In the genomic region with DNA sequence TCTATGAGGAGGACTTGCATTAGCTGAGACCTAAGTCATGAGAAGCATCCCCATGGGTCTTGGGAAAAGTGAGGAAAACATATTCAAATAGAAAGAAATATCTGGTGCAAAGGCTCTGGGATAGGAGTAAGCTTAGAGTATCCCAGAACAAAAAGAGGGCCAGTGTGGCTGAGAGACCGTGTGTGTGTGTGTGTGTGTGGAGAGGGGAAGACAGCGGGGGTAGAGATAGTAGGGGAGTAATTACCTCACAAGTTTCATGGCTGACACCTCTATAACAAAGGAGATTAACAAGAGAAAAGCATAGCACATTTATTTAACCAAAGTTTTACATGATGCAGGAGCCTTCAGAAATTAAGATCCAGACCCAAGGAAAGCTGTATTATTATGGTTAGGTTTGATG, we compare ENCODE assay signal across 19 cellular contexts.
DNase-seq lines count a peak whose midpoint lies in the region; ATAC-seq and TF ChIP-seq lines count a peak whose summit lies in the region.
"Had no signal": no experiment of that assay in that cellular context is flagged by ENCODE, and none has a peak within 500 bp of the region (broad histone marks: within the 10 kb centered on the region; RNA-seq: fewer than 3 reads in every experiment).

No MANE protein-coding gene starts in this region.

- H3K4me2 ChIP-seq in DOHH2 (ENCODE audit: low read length) (peak overlapping the region; percentile 50), OCI-LY7 (ENCODE audit: low read length) (peak overlapping the region; percentile 52; the same call in 1 of the 2 replicates)

- H3K27ac ChIP-seq in DOHH2 (ENCODE audit: low read depth, low read length) (no peak overlapping the region), OCI-LY7 (ENCODE audit: low read depth, low read length, poor library complexity, severe bottlenecking) (no peak overlapping the region), iPS-20b (ENCODE audit: low read length) (peak overlapping the region; percentile 73), rectal smooth muscle tissue (ENCODE audit: low read depth, low read length) (peak overlapping the region; percentile 64), tibial nerve (no peak overlapping the region)
- H3K27ac ChIP-seq: gastrocnemius medialis, neutrophil, thoracic aorta had no signal

- H3K9ac ChIP-seq in iPS-20b (ENCODE audit: low read depth, low read length) (peak overlapping the region; percentile 64; the same call in 1 of the 2 replicates), rectal smooth muscle tissue (ENCODE audit: low read length) (no peak overlapping the region)

- BruUV-seq in OCI-LY7 (replicated peaks; lab: Mats Ljungman, UMichigan): no TSS peak

- H3K36me3 ChIP-seq in DOHH2 (ENCODE audit: control insufficient read depth, low read length) (no peaks in the 10 kb centered on the region), OCI-LY7 (ENCODE audit: insufficient read depth, low read length) (no peaks in the 10 kb centered on the region), iPS-20b (ENCODE audit: insufficient read depth, low read depth, low read length) (no peaks in the 10 kb centered on the region), rectal smooth muscle tissue (ENCODE audit: control insufficient read depth, insufficient read depth, low read length) (no peaks in the 10 kb centered on the region), tibial nerve (no peaks in the 10 kb centered on the region)
- H3K36me3 ChIP-seq: gastrocnemius medialis, neutrophil, thoracic aorta had no signal

- intact Hi-C loops in OCI-LY7 (cut with micrococcal nuclease; ENCODE audit: unreplicated experiment): no loop called here

- DNase-seq in OCI-LY7 (ENCODE audit: low spot score) (no peak), tibial nerve (ENCODE audit: low spot score in 2 of 2) (no peak)
- DNase-seq in activated effector memory CD4-positive, alpha-beta T cell treated with anti-CD3 and anti-CD28 coated beads, Interleukin-2, amount 50 U/mL, for 16 hours: no peak
- DNase-seq: amniotic stem cell; COR-L47; gastrocnemius medialis; HCEC 1CT; IMR-90; NCI-H1436; retina; SIG-M5; stimulated activated CD4-positive, alpha-beta T cell treated with anti-CD3 and anti-CD28 coated beads, Interleukin-12 subunit alpha, Interleukin-12 subunit beta, amount 100 ng/mL, for 4 hours had no signal

- H3K4me1 ChIP-seq in DOHH2 (ENCODE audit: control insufficient read depth, low read length) (peaks cover 83% of the 10 kb centered on the region), OCI-LY7 (ENCODE audit: insufficient read depth, low read length, poor library complexity, severe bottlenecking) (peaks cover 81% of the 10 kb centered on the region), iPS-20b (ENCODE audit: insufficient read depth, low read length) (peaks cover 62% of the 10 kb centered on the region), rectal smooth muscle tissue (ENCODE audit: control insufficient read depth, insufficient read depth, low read length) (peaks cover 35% of the 10 kb centered on the region), tibial nerve (peaks cover 0 to 5% (median 0%) of the 10 kb centered on the region in 4 donors)

- peaks cover 5% of the 10 kb centered on the region for H3F3A ChIP-seq in DOHH2 (ENCODE audit: control insufficient read depth, insufficient read depth)

- CTCF ChIA-PET in OCI-LY7 (lab: Charles Lee; ENCODE audit: unreplicated experiment): interaction anchor here (0.6 to 1.6 kb wide), 4 partner anchors 9 to 423 kb away, joined by 3 to 4 read pairs (median 4); no protein-coding TSS in a partner anchor

- TF ChIP-seq EP300 in tibial nerve (IDR thresholded peaks at IDR 0.05): no peak

- H4K20me1 ChIP-seq in DOHH2 (ENCODE audit: control insufficient read depth, insufficient read depth, low read depth, low read length): no peaks in the 10 kb centered on the region
- no peaks in the 10 kb centered on the region for H4K20me1 ChIP-seq in OCI-LY7 (ENCODE audit: insufficient read depth, low read length)

- 72 to 83% methylated on average over 2 of the region's 2 CpGs for WGBS in tibial nerve, 2 donors

- no peaks in the 10 kb centered on the region for H3K9me3 ChIP-seq in DOHH2 (ENCODE audit: control insufficient read depth, insufficient read depth, low read length)
- H3K9me3 ChIP-seq in OCI-LY7 (ENCODE audit: low read length): no peaks in the 10 kb centered on the region; the same call in 1 of the 2 replicates
- no peaks in the 10 kb centered on the region for H3K9me3 ChIP-seq in iPS-20b (ENCODE audit: insufficient read depth, low read depth, low read length)
- H3K9me3 ChIP-seq in tibial nerve: no peaks in the 10 kb centered on the region
- H3K9me3 ChIP-seq: gastrocnemius medialis, neutrophil, thoracic aorta had no signal

- TF ChIP-seq CTCF in DOHH2 (IDR thresholded peaks at IDR 0.05; ENCODE audit: low read depth, low read length, poor library complexity, severe bottlenecking): no peak
- no peak for TF ChIP-seq CTCF in OCI-LY7 (conservative IDR thresholded peaks at IDR 0.05; ENCODE audit: low read length)
- TF ChIP-seq CTCF in tibial nerve (IDR thresholded peaks at IDR 0.05): no peak

- H2AFZ ChIP-seq in OCI-LY7 (ENCODE audit: low read length): no peak overlapping the region; the same call in 1 of the 2 replicates

- no peak for ATAC-seq in GM21717 (IDR thresholded peaks at IDR 0.05; ENCODE audit: unreplicated experiment)
- no peak for ATAC-seq in GM19397 (IDR thresholded peaks at IDR 0.05; ENCODE audit: unreplicated experiment)
- ATAC-seq: gastrocnemius medialis had no signal

- no peak overlapping the region for H3K4me3 ChIP-seq in DOHH2 (ENCODE audit: low read length)
- no peak overlapping the region for H3K4me3 ChIP-seq in OCI-LY7 (ENCODE audit: low read depth, low read length, poor library complexity, severe bottlenecking)
- peak overlapping the region; percentile 44; the same call in 1 of the 2 replicates for H3K4me3 ChIP-seq in iPS-20b (ENCODE audit: low read length)
- no peak overlapping the region for H3K4me3 ChIP-seq in rectal smooth muscle tissue (ENCODE audit: low read length)
- no peak overlapping the region for H3K4me3 ChIP-seq in tibial nerve
- H3K4me3 ChIP-seq: gastrocnemius medialis, thoracic aorta had no signal

- POLR2A ChIA-PET in OCI-LY7 (lab: Charles Lee): interaction anchor here (0.7 to 2.7 kb wide), 15 partner anchors 8 to 556 kb away, joined by 3 to 15 read pairs (median 5); no protein-coding TSS in a partner anchor

- H3K79me2 ChIP-seq in DOHH2 (ENCODE audit: control insufficient read depth, low read length): no peaks in the 10 kb centered on the region
- H3K79me2 ChIP-seq in OCI-LY7 (ENCODE audit: insufficient read depth, low read depth, low read length): no peaks in the 10 kb centered on the region

- H3K9me2 ChIP-seq in DOHH2 (replicated peaks; ENCODE audit: control insufficient read depth, low read length) (no peaks in the 10 kb centered on the region), OCI-LY7 (ENCODE audit: insufficient read depth, low read length) (no peaks in the 10 kb centered on the region)

- H3K27me3 ChIP-seq in DOHH2 (ENCODE audit: control insufficient read depth, low read length) (no peaks in the 10 kb centered on the region), iPS-20b (ENCODE audit: insufficient read depth, low read length) (peaks cover 5% of the 10 kb centered on the region; the same call in 1 of the 2 replicates), rectal smooth muscle tissue (ENCODE audit: control insufficient read depth, insufficient read depth, low read length) (no peaks in the 10 kb centered on the region), tibial nerve (no peaks in the 10 kb centered on the region)
- H3K27me3 ChIP-seq: gastrocnemius medialis, neutrophil had no signal

- no peak for TF ChIP-seq POLR2A in tibial nerve (IDR thresholded peaks at IDR 0.05)

Comparison
In these comparisons a context has a peak if more than half of its experiments do, and no peak if none do; other contexts are left out.
1. H3K27ac ChIP-seq: peak in iPS-20b (single experiment) and rectal smooth muscle tissue (single experiment); none in DOHH2 (single experiment), OCI-LY7 (single experiment) and tibial nerve (0 of 4).